In genomic region chr1:145916745-145917144, GRCh38 we compare ENCODE assay signal across 1 cellular context.
TF ChIP-seq lines count a peak whose summit lies in the region.

No MANE protein-coding gene starts in this region.

TF ChIP-seq in HepG2, 621 proteins besides CTCF, POLR2A, EP300 and RAD21:
- TF ChIP-seq PRDM15 (CRISPR knock-in tag; IDR thresholded peaks at IDR 0.05) (peak; percentile 59; the same call in 1 of the 2 replicates), PHF5A (CRISPR knock-in tag; IDR thresholded peaks at IDR 0.05; ENCODE audit: low read depth, unreplicated experiment) (no peak)
